ENCODE assay signal across 8 cellular contexts in genomic region chr19:47600246-47601179, GRCh38. TPM values are rescaled to one million over a fixed set of nuclear protein-coding genes. Genes with fewer than 3 reads are reported as not detected.
DNase-seq lines count a peak whose midpoint lies in the region; ATAC-seq and TF ChIP-seq lines count a peak whose summit lies in the region.

No MANE protein-coding gene starts in this region.

- peaks cover 22% of the 10 kb centered on the region for H3F3A ChIP-seq in GM23338 (replicated peaks; ENCODE audit: low read depth)

- ATAC-seq in GM23338: peak; percentile 90
- ATAC-seq in naive thymus-derived CD4-positive, alpha-beta T cell: peak; percentile 98
- ATAC-seq in stimulated activated memory B cell treated with anti-CD40 and anti-IgM and Interleukin-4, amounts not matched to agents 10 μg/mL and 1 μg/mL and 100 μg/mL, for 72 hours: peak; percentile 99

- no peaks in the 10 kb centered on the region; the same call in 2 of the 3 replicates for H3K9me3 Mint-ChIP-seq in GM23338
- H3K9me3 Mint-ChIP-seq in naive thymus-derived CD4-positive, alpha-beta T cell: peaks cover 0 to 1% (median 0%) of the 10 kb centered on the region in 11 donors
- H3K9me3 Mint-ChIP-seq in stimulated activated memory B cell treated with anti-CD40 and anti-IgM and Interleukin-4, amounts not matched to agents 10 μg/mL and 1 μg/mL and 100 μg/mL, for 72 hours: no peaks in the 10 kb centered on the region

- no peak for TF ChIP-seq CTCF in GM23338 (conservative IDR thresholded peaks at IDR 0.05; ENCODE audit: low read depth in 2 of 2)
- TF ChIP-seq CTCF in fibroblast of lung (conservative IDR thresholded peaks at IDR 0.05 in 1 of 2, IDR thresholded peaks at IDR 0.05 in 1 of 2; ENCODE audit: low read depth in 1 of 2, low read length in 2 of 2): no peak

- peak overlapping the region; percentile 49 for H3K9ac ChIP-seq in fibroblast of lung (ENCODE audit: insufficient read depth, low read length)

- H3K4me3 Mint-ChIP-seq in GM23338: peak overlapping the region; percentile 71
- H3K4me3 Mint-ChIP-seq in naive thymus-derived CD4-positive, alpha-beta T cell: peak overlapping the region; percentile 79 to 91 (median 84)
- H3K4me3 Mint-ChIP-seq in stimulated activated memory B cell treated with anti-CD40 and anti-IgM and Interleukin-4, amounts not matched to agents 10 μg/mL and 1 μg/mL and 100 μg/mL, for 72 hours: peak overlapping the region; percentile 91

- CTCF ChIA-PET in naive thymus-derived CD4-positive, alpha-beta T cell (lab: Charles Lee): interaction anchor here (1.5 to 2.4 kb wide), 2 partner anchors 10 to 85 kb away, joined by 6 to 8 read pairs; no protein-coding TSS in a partner anchor

- H2AFZ ChIP-seq in GM23338 (peak overlapping the region; percentile 48; the same call in 1 of the 2 replicates), fibroblast of lung (ENCODE audit: low read length) (peak overlapping the region; percentile 2)

- peak overlapping the region; percentile 89 for H3K4me2 ChIP-seq in GM23338
- peak overlapping the region; percentile 66 for H3K4me2 ChIP-seq in fibroblast of lung (ENCODE audit: extremely low read depth, insufficient read depth, low read length)

- H3K36me3 ChIP-seq in GM23338 (ENCODE audit: insufficient read depth) (no peaks in the 10 kb centered on the region), fibroblast of lung (ENCODE audit: control insufficient read depth, insufficient read depth, low read length) (no peaks in the 10 kb centered on the region)
- no peaks in the 10 kb centered on the region for H3K36me3 ChIP-seq in naive thymus-derived CD4-positive, alpha-beta T cell (ENCODE audit: control insufficient read depth in 2 of 3, insufficient read depth in 3 of 3, low read length in 3 of 3)

- H3K27me3 Mint-ChIP-seq in GM23338 (ENCODE audit: insufficient read depth, low read depth, poor library complexity): peaks cover 12% of the 10 kb centered on the region
- peaks cover 0 to 2% (median 0%) of the 10 kb centered on the region in 5 donors for H3K27me3 Mint-ChIP-seq in naive thymus-derived CD4-positive, alpha-beta T cell
- peaks cover 60% of the 10 kb centered on the region for H3K27me3 Mint-ChIP-seq in stimulated activated memory B cell treated with anti-CD40 and anti-IgM and Interleukin-4, amounts not matched to agents 10 μg/mL and 1 μg/mL and 100 μg/mL, for 72 hours

- intact Hi-C loops in naive thymus-derived CD4-positive, alpha-beta T cell (cut with micrococcal nuclease): loop anchor here (1.0 to 10.0 kb wide), 9 partner anchors 8 to 740 kb away; partner anchors contain the start of genes NAPA (in 2 of the 2), ZNF541 (in 2 of the 2), ARHGAP35 (in 1 of the 2) and EMP3 (in 1 of the 2)

- DNase-seq in Daoy (ENCODE audit: low read depth): peak; percentile 99
- peak; percentile 100 for DNase-seq in GM23338 (ENCODE audit: low spot score)
- DNase-seq in Kasumi-1 (lab: John Stamatoyannopoulos, UW): peak; percentile 96 to 97
- peak; percentile 98 for DNase-seq in RKO (ENCODE audit: low spot score)
- peak; percentile 99 for DNase-seq in activated T-helper 1 cell treated with anti-CD3 and anti-CD28 coated beads, Interleukin-2, amount 50 U/mL, for 16 hours (ENCODE audit: low read depth in 1 of 2, low spot score in 1 of 2)
- peak; percentile 98 for DNase-seq in fibroblast of lung (ENCODE audit: low read depth in 2 of 2)
- peak; percentile 86 to 99 (median 97) for DNase-seq in naive thymus-derived CD4-positive, alpha-beta T cell

- no peaks in the 10 kb centered on the region for H3K9me3 ChIP-seq in fibroblast of lung (ENCODE audit: control insufficient read depth, insufficient read depth, low read depth, low read length)
- H3K9me3 ChIP-seq in naive thymus-derived CD4-positive, alpha-beta T cell (ENCODE audit: control insufficient read depth in 2 of 3, low read length in 3 of 3): no peaks in the 10 kb centered on the region

- peak overlapping the region; percentile 82 for H3K4me3 ChIP-seq in GM23338
- peak overlapping the region; percentile 29 to 83 (median 59) for H3K4me3 ChIP-seq in fibroblast of lung (replicated peaks in 1 of 4; ENCODE audit: control extremely low read depth in 1 of 4, insufficient read depth in 1 of 4, low read depth in 3 of 4, low read length in 4 of 4)
- H3K4me3 ChIP-seq in naive thymus-derived CD4-positive, alpha-beta T cell (ENCODE audit: low read length): peak overlapping the region; percentile 93

- H3K27ac ChIP-seq in GM23338 (ENCODE audit: low read depth): peak overlapping the region; percentile 96
- peak overlapping the region; percentile 74 for H3K27ac ChIP-seq in fibroblast of lung (ENCODE audit: insufficient read depth, low read length)
- H3K27ac ChIP-seq in naive thymus-derived CD4-positive, alpha-beta T cell (ENCODE audit: low read depth, low read length): peak overlapping the region; percentile 81

- H3K4me1 ChIP-seq in GM23338 (ENCODE audit: insufficient read depth) (peaks cover 12% of the 10 kb centered on the region; the same call in 1 of the 2 replicates), fibroblast of lung (ENCODE audit: control insufficient read depth, extremely low read depth, insufficient read depth, low read length) (peaks cover 6% of the 10 kb centered on the region)
- peaks cover 0 to 7% of the 10 kb centered on the region in 2 donors for H3K4me1 ChIP-seq in naive thymus-derived CD4-positive, alpha-beta T cell (ENCODE audit: control insufficient read depth in 2 of 2, insufficient read depth in 2 of 2, low read length in 2 of 2)

- H3K4me1 Mint-ChIP-seq in GM23338: peaks cover 17% of the 10 kb centered on the region; the same call in 2 of the 3 replicates
- peaks cover 6 to 43% (median 21%) of the 10 kb centered on the region in 7 donors for H3K4me1 Mint-ChIP-seq in naive thymus-derived CD4-positive, alpha-beta T cell
- H3K4me1 Mint-ChIP-seq in stimulated activated memory B cell treated with anti-CD40 and anti-IgM and Interleukin-4, amounts not matched to agents 10 μg/mL and 1 μg/mL and 100 μg/mL, for 72 hours: peaks cover 27% of the 10 kb centered on the region

- H3K36me3 Mint-ChIP-seq in GM23338 (ENCODE audit: low read depth): no peaks in the 10 kb centered on the region
- H3K36me3 Mint-ChIP-seq in naive thymus-derived CD4-positive, alpha-beta T cell: no peaks in the 10 kb centered on the region
- no peaks in the 10 kb centered on the region for H3K36me3 Mint-ChIP-seq in stimulated activated memory B cell treated with anti-CD40 and anti-IgM and Interleukin-4, amounts not matched to agents 10 μg/mL and 1 μg/mL and 100 μg/mL, for 72 hours

- POLR2A ChIA-PET in naive thymus-derived CD4-positive, alpha-beta T cell (lab: Charles Lee): interaction anchor here (0.6 to 3.8 kb wide), 19 partner anchors 8 to 165 kb away, joined by 3 to 48 read pairs (median 3); partner anchors contain the start of genes BICRA, NAPA and ZNF541

- H3K27ac Mint-ChIP-seq in GM23338: peak overlapping the region; percentile 90
- H3K27ac Mint-ChIP-seq in naive thymus-derived CD4-positive, alpha-beta T cell: peak overlapping the region; percentile 75 to 94 (median 90)
- H3K27ac Mint-ChIP-seq in stimulated activated memory B cell treated with anti-CD40 and anti-IgM and Interleukin-4, amounts not matched to agents 10 μg/mL and 1 μg/mL and 100 μg/mL, for 72 hours: peak overlapping the region; percentile 87

- no peaks in the 10 kb centered on the region for H4K20me1 ChIP-seq in GM23338 (replicated peaks; ENCODE audit: insufficient read depth)
- no peaks in the 10 kb centered on the region for H4K20me1 ChIP-seq in fibroblast of lung (ENCODE audit: control insufficient read depth, extremely low read depth, insufficient read depth, low read length)

- no peaks in the 10 kb centered on the region for H3K79me2 ChIP-seq in GM23338 (replicated peaks; ENCODE audit: insufficient read depth)
- H3K79me2 ChIP-seq in fibroblast of lung (ENCODE audit: control insufficient read depth, insufficient read depth, low read length): no peaks in the 10 kb centered on the region

- H3K9me2 ChIP-seq in GM23338 (ENCODE audit: insufficient read depth): no peaks in the 10 kb centered on the region

- H3K27me3 ChIP-seq in GM23338 (ENCODE audit: insufficient read depth): no peaks in the 10 kb centered on the region
- no peaks in the 10 kb centered on the region for H3K27me3 ChIP-seq in fibroblast of lung (ENCODE audit: control insufficient read depth, insufficient read depth, low read length)
- no peaks in the 10 kb centered on the region for H3K27me3 ChIP-seq in naive thymus-derived CD4-positive, alpha-beta T cell (ENCODE audit: control insufficient read depth in 2 of 2, insufficient read depth in 2 of 2, low read length in 2 of 2)

TF ChIP-seq in GM23338, 12 proteins besides CTCF, POLR2A, EP300 and RAD21 (continues in another document):
- TF ChIP-seq JUNB (IDR thresholded peaks at IDR 0.05; ENCODE audit: unreplicated experiment): no peak

RNA-seq across cellular contexts. Expression of gene BICRA, which starts 8.4 kb away (rescaled TPM):
- total RNA-seq in Daoy (2014; rRNA removed; shearing (Covaris generic)): 0.89 and 8.5 TPM in 2 replicates
- 37.7 and 40.1 TPM in 2 replicates for total RNA-seq in GM23338 (2014; rRNA removed; shearing (Covaris generic))
- 7.0 and 8.2 TPM in 2 replicates for polyA plus RNA-seq in GM23338 (2016; fragmentation: Nextera tagmentation; extraction: Ambion mirVana)
- total RNA-seq in fibroblast of lung: 3.3 and 3.8 TPM in 2 replicates
- polyA plus RNA-seq in fibroblast of lung: 0.44 and 0.54 TPM in 2 replicates
- polyA plus RNA-seq in fibroblast of lung (2012): 7.0 and 8.8 TPM in 2 replicates
- polyA minus RNA-seq in fibroblast of lung (ENCODE audit: low replicate concordance): 11.9 and 14.5 TPM in 2 replicates
- total RNA-seq in naive thymus-derived CD4-positive, alpha-beta T cell: 10 to 100 TPM; 18.6 to 36.6 (median 33.5) TPM
- polyA plus RNA-seq in naive thymus-derived CD4-positive, alpha-beta T cell: 1 to 10 TPM in 1 of 2 donors, under 1 TPM in 1; 0.95 to 1.4 TPM

RNA-seq across cellular contexts. Expression of gene ZNF541, which starts 27.6 kb away (rescaled TPM):
- total RNA-seq in Daoy (2014; rRNA removed; shearing (Covaris generic)): not detected in 2 replicates
- total RNA-seq in GM23338 (2014; rRNA removed; shearing (Covaris generic)): 0.42 TPM in 1 of 2 replicates, not detected in the other
- polyA plus RNA-seq in GM23338 (2016; fragmentation: Nextera tagmentation; extraction: Ambion mirVana) (0.05 and 0.26 TPM in 2 replicates), fibroblast of lung (0.02 TPM in 1 of 2 replicates, not detected in the other)
- total RNA-seq in fibroblast of lung: 0.17 TPM in 1 of 2 replicates, not detected in the other
- 0.09 TPM in 1 of 2 replicates, not detected in the other for polyA plus RNA-seq in fibroblast of lung (2012)
- polyA minus RNA-seq in fibroblast of lung (ENCODE audit: low replicate concordance): not detected in 2 replicates
- 1 to 10 TPM in 2 of 5 experiments, under 1 TPM in 3; 0.36 to 1.5 (median 0.95) TPM for total RNA-seq in naive thymus-derived CD4-positive, alpha-beta T cell
- polyA plus RNA-seq in naive thymus-derived CD4-positive, alpha-beta T cell: under 1 TPM in 1 of 2 donors, not detected in 1; 0.58 TPM

Comparison
In these comparisons a context has a peak if more than half of its experiments do, and no peak if none do; other contexts are left out.
1. Peak in every context shown above with its lines: DNase-seq, ATAC-seq, H3K4me3 ChIP-seq and H3K27ac ChIP-seq.